Comparison of ENCODE assay signal across 30 cellular contexts in genomic region chr10:75189266-75190096, GRCh38. TPM values are rescaled to one million over a fixed set of nuclear protein-coding genes. Genes with fewer than 3 reads are reported as not detected.
A peak's percentile ranks its signal among the peaks of the same experiment; 100 is the strongest.
DNase-seq lines count a peak whose midpoint lies in the region; ATAC-seq and TF ChIP-seq lines count a peak whose summit lies in the region.
"Had no signal": no experiment of that assay in that cellular context is flagged by ENCODE, and none has a peak within 500 bp of the region (broad histone marks: within the 10 kb centered on the region; RNA-seq: fewer than 3 reads in every experiment).

No MANE protein-coding gene starts in this region.

- H3K9me3 ChIP-seq in right atrium auricular region (no peaks in the 10 kb centered on the region), breast epithelium (no peaks in the 10 kb centered on the region)
- H3K9me3 ChIP-seq: BLaER1, left ventricle myocardium inferior, MG63, stomach had no signal

- no peak for TF ChIP-seq CTCF in right atrium auricular region (IDR thresholded peaks at IDR 0.05)
- no peak for TF ChIP-seq CTCF in breast epithelium (IDR thresholded peaks at IDR 0.05)

- H3K27me3 ChIP-seq in right atrium auricular region, result no peaks in the 10 kb centered on the region
- H3K27me3 ChIP-seq in breast epithelium, result no peaks in the 10 kb centered on the region
- H3K27me3 ChIP-seq: BLaER1, MG63, stomach had no signal

- H3K4me3 ChIP-seq in right atrium auricular region, result no peak overlapping the region
- H3K4me3 ChIP-seq in breast epithelium, result no peak overlapping the region
- H3K4me3 ChIP-seq: BLaER1, left ventricle myocardium inferior, MG63, stomach had no signal

- H3K27ac ChIP-seq in right atrium auricular region (no peak overlapping the region), breast epithelium (no peak overlapping the region)
- H3K27ac ChIP-seq: BLaER1, left ventricle myocardium inferior had no signal

- TF ChIP-seq POLR2A in breast epithelium (IDR thresholded peaks at IDR 0.05), result no peak

- DNase-seq in right atrium auricular region (ENCODE audit: low spot score) (peak; percentile 48), left cardiac atrium (no peak), OCI-M1 (lab: John Stamatoyannopoulos, UW) (peak; percentile 33), left lobe of liver (ENCODE audit: low spot score) (peak; percentile 41), DMS 273 (lab: John Stamatoyannopoulos, UW; ENCODE audit: unreplicated experiment) (no peak), breast epithelium (ENCODE audit: low spot score in 2 of 2) (no peak), left colon (no peak)
- DNase-seq: activated CD4-positive, alpha-beta T cell treated with anti-CD3 and anti-CD28 coated beads, Interleukin-2, amount 50 U/mL, for 4 hours; activated CD8-positive, alpha-beta memory T cell treated with anti-CD3 and anti-CD28 coated beads, Interleukin-2, amount 50 U/mL, for 48 hours; aorta; COR-L47; DMS79 treated with DMSO at 0.1 percent for 48 hours; effector CD4-positive, alpha-beta T cell; GDM1; HFFc6; hypothalamus; immature natural killer cell; KG1; left ventricle myocardium inferior; MG63; NCI-H1105 treated with DMSO at 0.1 percent for 48 hours; NCI-H187 treated with DMSO at 0.1 percent for 48 hours; NCI-H2171 treated with DMSO at 0.1 percent for 48 hours; NCI-H510A treated with DMSO at 0.1 percent for 48 hours; right cardiac atrium; stimulated activated CD4-positive, alpha-beta T cell treated with anti-CD3 and anti-CD28 coated beads, Interleukin-1b, Interleukin-23, amount 100 ng/mL, for 48 hours; stomach; T-helper 1 cell had no signal

- ATAC-seq in left cardiac atrium (no peak), left lobe of liver (no peak), left colon (no peak)
- ATAC-seq: activated T-helper 17 cell treated with anti-CD3 and anti-CD28 coated beads, Interleukin-2, amount 50 U/mL, for 72 hours; right cardiac atrium had no signal

- H3K36me3 ChIP-seq in right atrium auricular region (no peaks in the 10 kb centered on the region), breast epithelium (no peaks in the 10 kb centered on the region)
- H3K36me3 ChIP-seq: left ventricle myocardium inferior, MG63, stomach had no signal

- H3K4me1 ChIP-seq in right atrium auricular region, result peaks cover 0 to 31% of the 10 kb centered on the region in 2 donors
- H3K4me1 ChIP-seq in breast epithelium, result no peaks in the 10 kb centered on the region
- H3K4me1 ChIP-seq: BLaER1 had no signal

- intact Hi-C loops in left cardiac atrium (cut with DNase I) (loop anchor here (5.0 to 10.0 kb wide), 3 partner anchors 43 to 75 kb away; partner anchors contain the start of genes COMTD1 (in 1 of the 2) and SAMD8 (in 1 of the 2)), breast epithelium (cut with DNase I; ENCODE audit: low total_unique reads) (loop anchor here (5.0 kb wide), 1 partner anchor 142 kb away; no protein-coding TSS in a partner anchor), left colon (cut with DNase I, micrococcal nuclease) (loop anchor here in 1 of 2 donors (10.0 kb wide), 1 partner anchor 45 kb away; the partner anchor contains the start of gene COMTD1)

RNA-seq across cellular contexts. Expression of gene VDAC2, which starts 21.1 kb away (rescaled TPM):
- total RNA-seq in right atrium auricular region (100 to 1,000 TPM; 278 to 454 TPM), left cardiac atrium (100 to 1,000 TPM; 313 to 428 TPM), left lobe of liver (47.8 TPM), breast epithelium (100 to 1,000 TPM in 1 of 3 donors, 10 to 100 TPM in 2; 86.2 to 127 (median 91.6) TPM), left colon (100 to 1,000 TPM; 288 to 359 TPM)

RNA-seq across cellular contexts. Expression of gene COMTD1, which starts 46.3 kb away (rescaled TPM):
- total RNA-seq in right atrium auricular region, result 10 to 100 TPM; 44.1 to 52.4 TPM
- 10 to 100 TPM; 22.7 to 28.2 TPM for total RNA-seq in left cardiac atrium
- 26.9 TPM for total RNA-seq in left lobe of liver
- total RNA-seq in breast epithelium, result 10 to 100 TPM; 21.0 to 28.5 (median 21.7) TPM
- total RNA-seq in left colon, result 10 to 100 TPM; 81.7 to 82.4 TPM

Comparison
In these comparisons a context has a peak if more than half of its experiments do, and no peak if none do; other contexts are left out.
1. DNase-seq: peak in right atrium auricular region (single experiment), OCI-M1 (single experiment) and left lobe of liver (single experiment); none in left cardiac atrium (single experiment), DMS 273 (single experiment), breast epithelium (0 of 2) and left colon (0 of 2).